Comparison of ENCODE assay signal across 13 cellular contexts in genomic region chr2:106358081-106358480, GRCh38.
DNase-seq lines count a peak whose midpoint lies in the region; ATAC-seq and TF ChIP-seq lines count a peak whose summit lies in the region.
"Had no signal": no experiment of that assay in that cellular context is flagged by ENCODE, and none has a peak within 500 bp of the region (broad histone marks: within the 10 kb centered on the region; RNA-seq: fewer than 3 reads in every experiment).

No MANE protein-coding gene starts in this region.

- no peak overlapping the region for H3K27ac Mint-ChIP-seq in WTC11
- H3K27ac Mint-ChIP-seq: CD8-positive, alpha-beta T cell had no signal

- ATAC-seq in GM19023 (IDR thresholded peaks at IDR 0.05; ENCODE audit: unreplicated experiment) (peak; percentile 87), GM21619 (IDR thresholded peaks at IDR 0.05; ENCODE audit: unreplicated experiment) (peak; percentile 96), HG03103 (IDR thresholded peaks at IDR 0.05; ENCODE audit: low read depth, unreplicated experiment) (peak; percentile 81), WTC11 (no peak)
- ATAC-seq: body of pancreas; CD8-positive, alpha-beta T cell had no signal

- 51 to 82% (median 70%) methylated on average over 5 of the region's 5 CpGs for WGBS in spleen, 5 donors

- H3K4me1 ChIP-seq in spleen (peaks cover 0 to 5% (median 0%) of the 10 kb centered on the region in 6 donors), tibial artery (no peaks in the 10 kb centered on the region)

- no peaks in the 10 kb centered on the region for H3K36me3 ChIP-seq in H7 (replicated peaks; ENCODE audit: control insufficient read depth, insufficient read depth, low read length)
- H3K36me3 ChIP-seq in spleen: no peaks in the 10 kb centered on the region
- no peaks in the 10 kb centered on the region for H3K36me3 ChIP-seq in tibial artery
- H3K36me3 ChIP-seq: Peyer's patch had no signal

- no peak overlapping the region for H3K27ac ChIP-seq in spleen
- no peak overlapping the region for H3K27ac ChIP-seq in tibial artery
- H3K27ac ChIP-seq: body of pancreas, Peyer's patch had no signal

- no peaks in the 10 kb centered on the region for H3K27me3 Mint-ChIP-seq in WTC11 (ENCODE audit: low read depth)

- no peaks in the 10 kb centered on the region for H3K9me3 ChIP-seq in spleen
- no peaks in the 10 kb centered on the region for H3K9me3 ChIP-seq in tibial artery
- H3K9me3 ChIP-seq: body of pancreas, Peyer's patch had no signal

- DNase-seq in left kidney (ENCODE audit: low read depth, low spot score): peak; percentile 12
- no peak for DNase-seq in H7
- no peak for DNase-seq in WTC11 (ENCODE audit: low spot score)
- DNase-seq in spleen: no peak
- no peak for DNase-seq in tibial artery
- DNase-seq: body of pancreas; CD8-positive, alpha-beta T cell; NCI-H187 treated with DMSO at 0.1 percent for 48 hours; Peyer's patch; T1000 had no signal

- H3K36me3 Mint-ChIP-seq in WTC11: no peaks in the 10 kb centered on the region
- H3K36me3 Mint-ChIP-seq: CD8-positive, alpha-beta T cell had no signal

- no peak for TF ChIP-seq POLR2A in spleen (IDR thresholded peaks at IDR 0.05)

- H3K4me3 ChIP-seq in H7 (ENCODE audit: insufficient read depth, low read depth, low read length) (no peak overlapping the region), spleen (no peak overlapping the region), tibial artery (no peak overlapping the region)
- H3K4me3 ChIP-seq: body of pancreas, Peyer's patch had no signal

- H3K4me3 Mint-ChIP-seq in WTC11: no peak overlapping the region
- H3K4me3 Mint-ChIP-seq: CD8-positive, alpha-beta T cell had no signal

- H3K9me3 Mint-ChIP-seq in WTC11: no peaks in the 10 kb centered on the region
- H3K9me3 Mint-ChIP-seq: CD8-positive, alpha-beta T cell had no signal

- intact Hi-C loops in spleen (cut with DNase I; ENCODE audit: low total_unique reads): no loop called here
- intact Hi-C loops in tibial artery (cut with DNase I; ENCODE audit: low total_unique reads): no loop called here

- POLR2A ChIA-PET in WTC11 (lab: Charles Lee): no interaction called here

- H3K4me1 Mint-ChIP-seq in WTC11: peaks cover 22% of the 10 kb centered on the region

- no peaks in the 10 kb centered on the region for H3K27me3 ChIP-seq in H7 (ENCODE audit: control insufficient read depth, insufficient read depth, low read length)
- H3K27me3 ChIP-seq in spleen (replicated peaks in 1 of 7): peaks cover 0 to 9% (median 0%) of the 10 kb centered on the region in 7 donors
- no peaks in the 10 kb centered on the region for H3K27me3 ChIP-seq in tibial artery
- H3K27me3 ChIP-seq: body of pancreas, Peyer's patch had no signal

- CTCF ChIA-PET in WTC11 (lab: Charles Lee): no interaction called here

- TF ChIP-seq CTCF in WTC11 (IDR thresholded peaks at IDR 0.05) (no peak), spleen (IDR thresholded peaks at IDR 0.05 in 8 of 11, conservative IDR thresholded peaks at IDR 0.05 in 3 of 11) (no peak), tibial artery (IDR thresholded peaks at IDR 0.05) (no peak)

TF ChIP-seq in WTC11, 78 proteins besides CTCF, POLR2A, EP300 and RAD21:
- TF ChIP-seq NR2C2 (CRISPR knock-in tag; IDR thresholded peaks at IDR 0.05) (no peak), ZNF317 (CRISPR knock-in tag; IDR thresholded peaks at IDR 0.05; ENCODE audit: borderline replicate concordance, low read depth) (no peak), FOXK1 (CRISPR knock-in tag; IDR thresholded peaks at IDR 0.05) (no peak), PREB (CRISPR knock-in tag; IDR thresholded peaks at IDR 0.05; ENCODE audit: borderline replicate concordance) (no peak), HMGXB4 (CRISPR knock-in tag; IDR thresholded peaks at IDR 0.05) (no peak), KAT7 (CRISPR knock-in tag; IDR thresholded peaks at IDR 0.05; ENCODE audit: borderline replicate concordance) (no peak), GABPB1 (CRISPR knock-in tag; IDR thresholded peaks at IDR 0.05) (no peak), ETV6 (CRISPR knock-in tag; IDR thresholded peaks at IDR 0.05) (no peak), FOXP4 (CRISPR knock-in tag; IDR thresholded peaks at IDR 0.05) (no peak), JAZF1 (CRISPR knock-in tag; IDR thresholded peaks at IDR 0.05) (no peak)
- TF ChIP-seq, protein P1, sequence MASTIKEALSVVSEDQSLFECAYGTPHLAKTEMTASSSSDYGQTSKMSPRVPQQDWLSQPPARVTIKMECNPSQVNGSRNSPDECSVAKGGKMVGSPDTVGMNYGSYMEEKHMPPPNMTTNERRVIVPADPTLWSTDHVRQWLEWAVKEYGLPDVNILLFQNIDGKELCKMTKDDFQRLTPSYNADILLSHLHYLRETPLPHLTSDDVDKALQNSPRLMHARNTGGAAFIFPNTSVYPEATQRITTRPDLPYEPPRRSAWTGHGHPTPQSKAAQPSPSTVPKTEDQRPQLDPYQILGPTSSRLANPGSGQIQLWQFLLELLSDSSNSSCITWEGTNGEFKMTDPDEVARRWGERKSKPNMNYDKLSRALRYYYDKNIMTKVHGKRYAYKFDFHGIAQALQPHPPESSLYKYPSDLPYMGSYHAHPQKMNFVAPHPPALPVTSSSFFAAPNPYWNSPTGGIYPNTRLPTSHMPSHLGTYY (CRISPR knock-in tag; IDR thresholded peaks at IDR 0.05): no peak
- TF ChIP-seq, protein P2, sequence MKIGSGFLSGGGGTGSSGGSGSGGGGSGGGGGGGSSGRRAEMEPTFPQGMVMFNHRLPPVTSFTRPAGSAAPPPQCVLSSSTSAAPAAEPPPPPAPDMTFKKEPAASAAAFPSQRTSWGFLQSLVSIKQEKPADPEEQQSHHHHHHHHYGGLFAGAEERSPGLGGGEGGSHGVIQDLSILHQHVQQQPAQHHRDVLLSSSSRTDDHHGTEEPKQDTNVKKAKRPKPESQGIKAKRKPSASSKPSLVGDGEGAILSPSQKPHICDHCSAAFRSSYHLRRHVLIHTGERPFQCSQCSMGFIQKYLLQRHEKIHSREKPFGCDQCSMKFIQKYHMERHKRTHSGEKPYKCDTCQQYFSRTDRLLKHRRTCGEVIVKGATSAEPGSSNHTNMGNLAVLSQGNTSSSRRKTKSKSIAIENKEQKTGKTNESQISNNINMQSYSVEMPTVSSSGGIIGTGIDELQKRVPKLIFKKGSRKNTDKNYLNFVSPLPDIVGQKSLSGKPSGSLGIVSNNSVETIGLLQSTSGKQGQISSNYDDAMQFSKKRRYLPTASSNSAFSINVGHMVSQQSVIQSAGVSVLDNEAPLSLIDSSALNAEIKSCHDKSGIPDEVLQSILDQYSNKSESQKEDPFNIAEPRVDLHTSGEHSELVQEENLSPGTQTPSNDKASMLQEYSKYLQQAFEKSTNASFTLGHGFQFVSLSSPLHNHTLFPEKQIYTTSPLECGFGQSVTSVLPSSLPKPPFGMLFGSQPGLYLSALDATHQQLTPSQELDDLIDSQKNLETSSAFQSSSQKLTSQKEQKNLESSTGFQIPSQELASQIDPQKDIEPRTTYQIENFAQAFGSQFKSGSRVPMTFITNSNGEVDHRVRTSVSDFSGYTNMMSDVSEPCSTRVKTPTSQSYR (CRISPR knock-in tag; IDR thresholded peaks at IDR 0.05): no peak
